10 cellular contexts compared by ENCODE assay signal in the genomic region with DNA sequence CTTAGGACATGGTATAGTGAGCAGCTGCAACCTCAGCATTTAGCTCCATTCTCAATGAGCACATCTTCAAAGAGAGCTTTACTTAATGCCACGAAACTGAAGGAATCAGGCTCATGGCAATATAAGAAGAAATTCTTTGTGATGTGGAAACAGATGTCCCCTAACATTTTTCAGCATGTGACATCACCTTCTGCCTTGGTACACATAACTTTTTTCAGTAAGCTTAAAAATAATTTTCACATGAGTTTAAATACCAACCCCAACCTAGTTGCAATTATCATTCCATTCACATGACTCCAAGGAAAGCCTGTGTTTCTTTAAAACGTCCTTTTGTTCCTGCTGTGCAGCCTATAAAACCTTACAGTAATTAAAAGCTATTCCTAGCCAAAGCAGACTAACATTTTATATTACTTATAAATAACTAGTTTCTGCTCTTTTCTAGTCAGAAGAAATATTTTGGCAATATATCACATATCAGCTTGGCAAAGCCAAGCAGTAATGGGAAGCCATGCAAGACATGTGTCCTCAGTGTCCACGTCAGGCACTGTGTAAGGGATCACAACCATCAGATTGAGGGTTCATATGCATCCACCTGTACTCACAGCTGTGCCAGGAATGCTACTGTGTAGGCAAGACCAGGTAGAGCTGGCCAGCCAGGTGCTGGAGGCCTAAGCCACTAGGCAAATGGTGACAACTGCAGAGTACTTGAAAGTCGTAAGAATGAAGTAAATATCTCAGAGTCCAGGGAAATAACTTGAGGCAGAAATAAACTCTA.
DNase-seq lines count a peak whose midpoint lies in the region; ATAC-seq, FAIRE-seq and TF ChIP-seq lines count a peak whose summit lies in the region.
"Had no signal": no experiment of that assay in that cellular context is flagged by ENCODE, and none has a peak within 500 bp of the region (broad histone marks: within the 10 kb centered on the region; RNA-seq: fewer than 3 reads in every experiment).

No MANE protein-coding gene starts in this region.

- peaks cover 66% of the 10 kb centered on the region for H3K4me1 Mint-ChIP-seq in activated CD4-positive, alpha-beta memory T cell treated with anti-CD3 and anti-CD28 coated beads, Interleukin-2, amount 10 ng/mL, durations not matched to agents 7 days and 5 days

- no TSS peak for BruUV-seq in HepG2 (replicated peaks; lab: Mats Ljungman, UMichigan)

- H3K27ac Mint-ChIP-seq in activated CD4-positive, alpha-beta memory T cell treated with anti-CD3 and anti-CD28 coated beads, Interleukin-2, amount 10 ng/mL, durations not matched to agents 7 days and 5 days = peak overlapping the region; percentile 9
- H3K27ac Mint-ChIP-seq: activated T-helper 1 cell treated with anti-CD3 and anti-CD28 coated beads, Interleukin-12 subunit alpha, Interleukin-12 subunit beta, Interleukin-2, Interleukin-4 antibody, amounts not matched to agents 30 ng/mL and 10 ng/mL and 1 ng/mL, durations not matched to agents 14 hours and 24 hours and 36 hours had no signal

- peaks cover 28% of the 10 kb centered on the region for H3K36me3 Mint-ChIP-seq in activated CD4-positive, alpha-beta memory T cell treated with anti-CD3 and anti-CD28 coated beads, Interleukin-2, amount 10 ng/mL, durations not matched to agents 7 days and 5 days (ENCODE audit: low read depth)

- DNase-seq in heart right ventricle (no peak), Right ventricle myocardium inferior (ENCODE audit: missing footprints) (no peak), right cardiac atrium (no peak), urothelium cell line (ENCODE audit: low spot score) (peak; percentile 48), HepG2 (ENCODE audit: low spot score) (no peak), NCI-H2029 (lab: John Stamatoyannopoulos, UW) (no peak), NCI-H510A (lab: John Stamatoyannopoulos, UW) (no peak)
- DNase-seq in activated CD4-positive, alpha-beta memory T cell treated with anti-CD3 and anti-CD28 coated beads, Interleukin-2, amount 10 ng/mL, durations not matched to agents 7 days and 5 days = no peak
- DNase-seq: DMS79 had no signal

- intact Hi-C loops in heart right ventricle (cut with DNase I) = no loop called here
- intact Hi-C loops in Right ventricle myocardium inferior (cut with DNase I) = no loop called here
- intact Hi-C loops in right cardiac atrium (cut with DNase I) = no loop called here
- intact Hi-C loops in HepG2 (cut with micrococcal nuclease; ENCODE audit: unreplicated experiment) = no loop called here

- H3K36me3 ChIP-seq in heart right ventricle (no peaks in the 10 kb centered on the region), HepG2 (replicated peaks in 1 of 2; ENCODE audit: control insufficient read depth in 1 of 2, insufficient read depth in 2 of 2, low read length in 2 of 2) (no peaks in the 10 kb centered on the region)

- H3K27me3 ChIP-seq in heart right ventricle (no peaks in the 10 kb centered on the region), right cardiac atrium (ENCODE audit: control insufficient read depth, insufficient read depth) (no peaks in the 10 kb centered on the region), HepG2 (ENCODE audit: control insufficient read depth in 1 of 2, insufficient read depth in 2 of 2, low read length in 2 of 2) (no peaks in the 10 kb centered on the region)

- WGBS in heart right ventricle, 2 donors = 60 to 65% methylated on average over 4 of the region's 4 CpGs
- WGBS in right cardiac atrium = 59% methylated on average over 4 of the region's 4 CpGs
- WGBS in HepG2 (ENCODE audit: low lambda C conversion rate) = 4% methylated on average over 4 of the region's 4 CpGs

- no peak overlapping the region for H3K4me3 Mint-ChIP-seq in activated CD4-positive, alpha-beta memory T cell treated with anti-CD3 and anti-CD28 coated beads, Interleukin-2, amount 10 ng/mL, durations not matched to agents 7 days and 5 days
- H3K4me3 Mint-ChIP-seq: activated T-helper 1 cell treated with anti-CD3 and anti-CD28 coated beads, Interleukin-12 subunit alpha, Interleukin-12 subunit beta, Interleukin-2, Interleukin-4 antibody, amounts not matched to agents 30 ng/mL and 10 ng/mL and 1 ng/mL, durations not matched to agents 14 hours and 24 hours and 36 hours had no signal

- no peaks in the 10 kb centered on the region for H3K9me3 Mint-ChIP-seq in activated CD4-positive, alpha-beta memory T cell treated with anti-CD3 and anti-CD28 coated beads, Interleukin-2, amount 10 ng/mL, durations not matched to agents 7 days and 5 days
- H3K9me3 Mint-ChIP-seq: activated T-helper 1 cell treated with anti-CD3 and anti-CD28 coated beads, Interleukin-12 subunit alpha, Interleukin-12 subunit beta, Interleukin-2, Interleukin-4 antibody, amounts not matched to agents 30 ng/mL and 10 ng/mL and 1 ng/mL, durations not matched to agents 14 hours and 24 hours and 36 hours had no signal

- TF ChIP-seq CTCF in heart right ventricle (IDR thresholded peaks at IDR 0.05) = no peak
- no peak for TF ChIP-seq CTCF in HepG2 (CRISPR knock-in tag; IDR thresholded peaks at IDR 0.05)

- H3K4me3 ChIP-seq in heart right ventricle = no peak overlapping the region
- no peak overlapping the region for H3K4me3 ChIP-seq in right cardiac atrium (ENCODE audit: low read length)
- no peak overlapping the region for H3K4me3 ChIP-seq in HepG2 (replicated peaks in 1 of 3; ENCODE audit: insufficient read depth in 1 of 3, low read depth in 2 of 3, low read length in 3 of 3)

- H3K79me2 ChIP-seq in HepG2 (ENCODE audit: insufficient read depth, low read length) = no peaks in the 10 kb centered on the region

- no peak overlapping the region for H3K9ac ChIP-seq in HepG2 (ENCODE audit: insufficient read depth, low read depth, low read length)

- CTCF ChIA-PET in activated CD4-positive, alpha-beta memory T cell treated with anti-CD3 and anti-CD28 coated beads, Interleukin-2, amount 10 ng/mL, durations not matched to agents 7 days and 5 days (lab: Charles Lee) = interaction anchor here (1.0 to 2.1 kb wide), 4 partner anchors 12 to 27 kb away, joined by 3 to 18 read pairs (median 5); no protein-coding TSS in a partner anchor
- CTCF ChIA-PET in HepG2 (lab: Yijun Ruan, JAX; ENCODE audit: low intra/inter-chr PET ratio, low total read pairs) = no interaction called here

- TF ChIP-seq RAD21 in HepG2 (CRISPR knock-in tag; IDR thresholded peaks at IDR 0.05) = no peak

- peak overlapping the region in 7 of 10 donors; percentile 26 to 79 (median 50) for H3K27ac ChIP-seq in heart right ventricle
- peak overlapping the region; percentile 17 for H3K27ac ChIP-seq in right cardiac atrium (ENCODE audit: low read length)
- no peak overlapping the region for H3K27ac ChIP-seq in HepG2 (ENCODE audit: extremely low read length, insufficient read depth, low read length)

- no peak overlapping the region for H2AFZ ChIP-seq in HepG2 (ENCODE audit: low read length)

- FAIRE-seq in urothelium cell line (lab: Jason Lieb, UNC) (no peak), HepG2 (lab: Jason Lieb, UNC) (no peak)

- H3K4me1 ChIP-seq in heart right ventricle (peaks cover 0 to 65% (median 55%) of the 10 kb centered on the region in 9 donors), right cardiac atrium (ENCODE audit: control insufficient read depth, insufficient read depth, low read length) (no peaks in the 10 kb centered on the region), HepG2 (ENCODE audit: insufficient read depth, low read length) (no peaks in the 10 kb centered on the region)

- H3K27me3 Mint-ChIP-seq in activated CD4-positive, alpha-beta memory T cell treated with anti-CD3 and anti-CD28 coated beads, Interleukin-2, amount 10 ng/mL, durations not matched to agents 7 days and 5 days = no peaks in the 10 kb centered on the region

- H4K20me1 ChIP-seq in HepG2 (ENCODE audit: insufficient read depth, low read length) = no peaks in the 10 kb centered on the region

- TF ChIP-seq POLR2A in HepG2 (IDR thresholded peaks at IDR 0.05; ENCODE audit: insufficient read depth in 1 of 2, low read depth in 2 of 2, low read length in 2 of 2) = no peak

- TF ChIP-seq EP300 in HepG2 (IDR thresholded peaks at IDR 0.05; ENCODE audit: low read depth in 2 of 2, low read length in 2 of 2) = no peak
- TF ChIP-seq EP300 in HepG2 (CRISPR knock-in tag; IDR thresholded peaks at IDR 0.05; ENCODE audit: borderline replicate concordance) = no peak

- peak in 4 of 8 donors; percentile 32 to 57 (median 44) for ATAC-seq in heart right ventricle
- no peak for ATAC-seq in Right ventricle myocardium inferior
- ATAC-seq in right cardiac atrium = no peak
- ATAC-seq in HepG2 = no peak

- H3K9me3 ChIP-seq in heart right ventricle (no peaks in the 10 kb centered on the region), right cardiac atrium (ENCODE audit: control insufficient read depth, low read length) (no peaks in the 10 kb centered on the region), HepG2 (ENCODE audit: low read length) (no peaks in the 10 kb centered on the region)

- H3K4me2 ChIP-seq in HepG2 (ENCODE audit: low read depth, low read length) = no peak overlapping the region

- POLR2A ChIA-PET in activated CD4-positive, alpha-beta memory T cell treated with anti-CD3 and anti-CD28 coated beads, Interleukin-2, amount 10 ng/mL, durations not matched to agents 7 days and 5 days (lab: Charles Lee) = interaction anchor here (0.8 to 4.1 kb wide), 15 partner anchors 7 to 743 kb away, joined by 3 to 27 read pairs (median 7); a partner anchor contains a TSS
- POLR2A ChIA-PET in HepG2 (lab: Yijun Ruan, JAX) = no interaction called here

- in situ Hi-C loops in HepG2 (cut with HindIII; ENCODE audit: extremely low pct_ligation_motif_present, low pct_unique_long_range_greater_than_20kb) = no loop called here

TF ChIP-seq in HepG2, 621 proteins besides CTCF, POLR2A, EP300 and RAD21 (continues in another document):
- TF ChIP-seq ZBTB42 (CRISPR knock-in tag; IDR thresholded peaks at IDR 0.05) = no peak
- TF ChIP-seq, protein P1, sequence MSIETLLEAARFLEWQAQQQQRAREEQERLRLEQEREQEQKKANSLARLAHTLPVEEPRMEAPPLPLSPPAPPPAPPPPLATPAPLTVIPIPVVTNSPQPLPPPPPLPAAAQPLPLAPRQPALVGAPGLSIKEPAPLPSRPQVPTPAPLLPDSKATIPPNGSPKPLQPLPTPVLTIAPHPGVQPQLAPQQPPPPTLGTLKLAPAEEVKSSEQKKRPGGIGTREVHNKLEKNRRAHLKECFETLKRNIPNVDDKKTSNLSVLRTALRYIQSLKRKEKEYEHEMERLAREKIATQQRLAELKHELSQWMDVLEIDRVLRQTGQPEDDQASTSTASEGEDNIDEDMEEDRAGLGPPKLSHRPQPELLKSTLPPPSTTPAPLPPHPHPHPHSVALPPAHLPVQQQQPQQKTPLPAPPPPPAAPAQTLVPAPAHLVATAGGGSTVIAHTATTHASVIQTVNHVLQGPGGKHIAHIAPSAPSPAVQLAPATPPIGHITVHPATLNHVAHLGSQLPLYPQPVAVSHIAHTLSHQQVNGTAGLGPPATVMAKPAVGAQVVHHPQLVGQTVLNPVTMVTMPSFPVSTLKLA (IDR thresholded peaks at IDR 0.05) = no peak
